8 cellular contexts compared by ENCODE assay signal in genomic region chr5:37840036-37840909, GRCh38. TPM values are rescaled to one million over a fixed set of nuclear protein-coding genes. Genes with fewer than 3 reads are reported as not detected.
DNase-seq lines count a peak whose midpoint lies in the region; ATAC-seq and TF ChIP-seq lines count a peak whose summit lies in the region.

TSS of gene GDNF (minus strand) at chr5:37840041. CDS start at chr5:37834796, 5,245 bp downstream.

- H3K4me3 ChIP-seq in cardiac fibroblast (replicated peaks in 1 of 2; ENCODE audit: low read depth in 2 of 2, low read length in 2 of 2): peak within 1 kb of the TSS; percentile 40 to 65

- peak within 1 kb of the TSS; percentile 61 for H3K27ac ChIP-seq in substantia nigra (ENCODE audit: low read depth, low read length, poor library complexity, severe bottlenecking)

- TF ChIP-seq CTCF in cardiac fibroblast (IDR thresholded peaks at IDR 0.05; ENCODE audit: low read depth, low read length): no peak

- peak; percentile 73 for DNase-seq in Daoy (ENCODE audit: low read depth)
- DNase-seq in HuH-7 (ENCODE audit: low spot score): peak; percentile 82
- DNase-seq in cardiac fibroblast (ENCODE audit: low read depth in 2 of 2): peak; percentile 52 to 86
- peak; percentile 86 for DNase-seq in left kidney (ENCODE audit: low read depth, low spot score)
- peak in 27 of 49 donors; percentile 12 to 71 (median 38) for DNase-seq in substantia nigra (lab: John Stamatoyannopoulos, UW)
- DNase-seq in NCI-H1436 treated with DMSO at 0.1 percent for 48 hours (lab: John Stamatoyannopoulos, UW): no peak
- no peak for DNase-seq in GM19238 (ENCODE audit: insufficient read length, low spot score)

- no peak for ATAC-seq in HG03457 (IDR thresholded peaks at IDR 0.05; ENCODE audit: unreplicated experiment)

RNA-seq across cellular contexts. Expression of gene GDNF, which starts in this region (rescaled TPM):
- total RNA-seq in Daoy (2014; rRNA removed; shearing (Covaris generic)): 1.7 and 1.8 TPM in 2 replicates

Comparison
In these comparisons a context has a peak if more than half of its experiments do, and no peak if none do; other contexts are left out.
1. DNase-seq: peak in Daoy (single experiment), HuH-7 (single experiment), cardiac fibroblast (2 of 2), left kidney (single experiment) and substantia nigra (27 of 49); none in NCI-H1436 treated with DMSO at 0.1 percent for 48 hours (single experiment) and GM19238 (single experiment).